Comparison of ENCODE assay signal across 19 cellular contexts in genomic region chr6:94144807-94145206, GRCh38.
"Had no signal": no experiment of that assay in that cellular context is flagged by ENCODE, and none has a peak within 500 bp of the region (broad histone marks: within the 10 kb centered on the region; RNA-seq: fewer than 3 reads in every experiment).

No MANE protein-coding gene starts in this region.

- H3K4me3 Mint-ChIP-seq: activated B cell treated with CpG ODN at 0.5 μM for 24 hours; activated CD4-positive, alpha-beta T cell treated with anti-CD3 and anti-CD28 coated beads, Interleukin-2, amount 10 ng/mL, durations not matched to agents 24 days and 14 days; activated CD8-positive, alpha-beta memory T cell treated with anti-CD3 and anti-CD28 coated beads, Interleukin-2, amount 10 ng/mL, durations not matched to agents 7 days and 5 days; activated naive CD4-positive, alpha-beta T cell treated with anti-CD3 and anti-CD28 coated beads, Interleukin-2, amount 10 ng/mL, durations not matched to agents 7 days and 5 days; activated naive CD8-positive, alpha-beta T cell treated with anti-CD3 and anti-CD28 coated beads for 36 hours; activated T-cell treated with anti-CD3 and anti-CD28 coated beads, Interleukin-2, amount 50 U/mL, for 4 hours; central memory CD8-positive, alpha-beta T cell; T-helper 17 cell had no signal

- DNase-seq: activated B cell treated with CpG ODN at 0.5 μM for 24 hours; activated CD4-positive, alpha-beta T cell treated with anti-CD3 and anti-CD28 coated beads for 1 hour; activated CD4-positive, alpha-beta T cell treated with anti-CD3 and anti-CD28 coated beads, Interleukin-2, amount 10 ng/mL, durations not matched to agents 24 days and 14 days; activated CD4-positive, alpha-beta T cell treated with anti-CD3 and anti-CD28 coated beads, Interleukin-2, amount 50 U/mL, for 48 hours; activated CD8-positive, alpha-beta memory T cell treated with anti-CD3 and anti-CD28 coated beads, Interleukin-2, amount 10 ng/mL, durations not matched to agents 7 days and 5 days; activated gamma-delta T cell; activated naive CD4-positive, alpha-beta T cell treated with anti-CD3 and anti-CD28 coated beads, Interleukin-2, amount 10 ng/mL, durations not matched to agents 7 days and 5 days; activated naive CD8-positive, alpha-beta T cell treated with anti-CD3 and anti-CD28 coated beads for 36 hours; activated T-cell treated with anti-CD3 and anti-CD28 coated beads, Interleukin-2, amount 50 U/mL, for 4 hours; NCI-H1092; NCI-H1417; NCI-H1930; NCI-H446; NCI-H524; Peyer's patch; SHP77; T-helper 17 cell; T-helper 9 cell had no signal

- H3K9me3 Mint-ChIP-seq: activated CD4-positive, alpha-beta T cell treated with anti-CD3 and anti-CD28 coated beads, Interleukin-2, amount 10 ng/mL, durations not matched to agents 24 days and 14 days; activated naive CD4-positive, alpha-beta T cell treated with anti-CD3 and anti-CD28 coated beads, Interleukin-2, amount 10 ng/mL, durations not matched to agents 7 days and 5 days had no signal

- H3K4me1 Mint-ChIP-seq: activated B cell treated with CpG ODN at 0.5 μM for 24 hours; activated CD4-positive, alpha-beta T cell treated with anti-CD3 and anti-CD28 coated beads, Interleukin-2, amount 10 ng/mL, durations not matched to agents 24 days and 14 days; activated CD8-positive, alpha-beta memory T cell treated with anti-CD3 and anti-CD28 coated beads, Interleukin-2, amount 10 ng/mL, durations not matched to agents 7 days and 5 days; activated naive CD4-positive, alpha-beta T cell treated with anti-CD3 and anti-CD28 coated beads, Interleukin-2, amount 10 ng/mL, durations not matched to agents 7 days and 5 days; activated naive CD8-positive, alpha-beta T cell treated with anti-CD3 and anti-CD28 coated beads for 36 hours; central memory CD8-positive, alpha-beta T cell; T-helper 17 cell had no signal

- H3K27ac Mint-ChIP-seq: activated B cell treated with CpG ODN at 0.5 μM for 24 hours; activated CD4-positive, alpha-beta T cell treated with anti-CD3 and anti-CD28 coated beads, Interleukin-2, amount 10 ng/mL, durations not matched to agents 24 days and 14 days; activated CD8-positive, alpha-beta memory T cell treated with anti-CD3 and anti-CD28 coated beads, Interleukin-2, amount 10 ng/mL, durations not matched to agents 7 days and 5 days; activated naive CD4-positive, alpha-beta T cell treated with anti-CD3 and anti-CD28 coated beads, Interleukin-2, amount 10 ng/mL, durations not matched to agents 7 days and 5 days; activated naive CD8-positive, alpha-beta T cell treated with anti-CD3 and anti-CD28 coated beads for 36 hours; T-helper 17 cell had no signal

- ATAC-seq: activated CD8-positive, alpha-beta memory T cell treated with anti-CD3 and anti-CD28 coated beads, Interleukin-2, amount 10 ng/mL, durations not matched to agents 7 days and 5 days; activated T-cell treated with anti-CD3 and anti-CD28 coated beads, Interleukin-2, amount 50 U/mL, for 4 hours; T-helper 17 cell had no signal

- H3K36me3 ChIP-seq: Peyer's patch had no signal

- H3K4me3 ChIP-seq: Peyer's patch had no signal

- H3K27me3 ChIP-seq: Peyer's patch had no signal

- H3K36me3 Mint-ChIP-seq: activated CD8-positive, alpha-beta memory T cell treated with anti-CD3 and anti-CD28 coated beads, Interleukin-2, amount 10 ng/mL, durations not matched to agents 7 days and 5 days; activated naive CD4-positive, alpha-beta T cell treated with anti-CD3 and anti-CD28 coated beads, Interleukin-2, amount 10 ng/mL, durations not matched to agents 7 days and 5 days; activated naive CD8-positive, alpha-beta T cell treated with anti-CD3 and anti-CD28 coated beads for 36 hours had no signal

- H3K27ac ChIP-seq: Peyer's patch had no signal

- H3K27me3 Mint-ChIP-seq: activated B cell treated with CpG ODN at 0.5 μM for 24 hours; activated CD4-positive, alpha-beta T cell treated with anti-CD3 and anti-CD28 coated beads, Interleukin-2, amount 10 ng/mL, durations not matched to agents 24 days and 14 days; activated CD8-positive, alpha-beta memory T cell treated with anti-CD3 and anti-CD28 coated beads, Interleukin-2, amount 10 ng/mL, durations not matched to agents 7 days and 5 days; activated naive CD4-positive, alpha-beta T cell treated with anti-CD3 and anti-CD28 coated beads, Interleukin-2, amount 10 ng/mL, durations not matched to agents 7 days and 5 days; activated naive CD8-positive, alpha-beta T cell treated with anti-CD3 and anti-CD28 coated beads for 36 hours; central memory CD8-positive, alpha-beta T cell; T-helper 17 cell had no signal
